ENCODE assay signal across 1 cellular context in the genomic region with DNA sequence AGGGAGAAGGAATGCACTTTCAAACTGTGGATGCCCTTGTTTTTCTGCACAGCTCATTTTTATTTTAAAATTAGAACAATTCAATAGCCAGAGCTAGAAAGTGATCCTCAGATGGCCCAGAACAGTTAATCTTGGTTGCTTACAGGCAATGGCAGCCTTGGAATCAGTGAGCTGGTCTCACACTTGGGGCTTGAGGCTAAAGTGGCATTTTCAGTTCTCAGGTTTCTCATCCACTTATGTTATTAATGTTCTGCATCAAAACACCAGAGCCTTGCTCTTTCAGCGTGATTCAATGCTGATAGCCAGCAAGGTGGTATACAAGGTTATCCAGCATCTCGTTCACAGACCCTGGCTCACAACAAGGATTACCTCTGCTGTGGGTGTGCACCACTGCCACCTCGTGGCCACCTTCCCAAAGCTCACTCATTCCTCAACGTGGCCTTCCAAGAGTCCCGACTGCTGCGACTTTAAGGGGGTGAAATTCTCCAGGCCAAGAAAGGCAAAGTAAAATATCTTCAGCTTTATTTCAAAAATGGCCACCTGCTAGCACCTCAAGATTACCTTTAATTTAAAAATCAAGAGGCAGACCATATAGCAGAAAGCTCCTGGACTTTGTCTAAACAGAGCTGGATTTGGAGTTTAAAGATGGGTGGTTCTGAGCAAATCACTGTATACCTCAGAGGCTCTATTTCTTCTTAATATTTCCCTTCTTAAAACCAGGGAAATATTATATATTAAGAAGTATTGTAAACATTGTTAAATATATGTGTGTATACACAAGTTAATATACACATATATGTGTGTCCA.
TF ChIP-seq lines count a peak whose summit lies in the region.

No MANE protein-coding gene starts in this region.

TF ChIP-seq in HCT116, 20 proteins besides CTCF, POLR2A, EP300 and RAD21 (continued from another document):
- no peak for TF ChIP-seq ZBTB33 (IDR thresholded peaks at IDR 0.05; ENCODE audit: extremely low read depth, insufficient replicate concordance, low read length)
- no peak for TF ChIP-seq MAX (IDR thresholded peaks at IDR 0.05)
- TF ChIP-seq ZFX (IDR thresholded peaks at IDR 0.05), result no peak
- TF ChIP-seq, protein P1, sequence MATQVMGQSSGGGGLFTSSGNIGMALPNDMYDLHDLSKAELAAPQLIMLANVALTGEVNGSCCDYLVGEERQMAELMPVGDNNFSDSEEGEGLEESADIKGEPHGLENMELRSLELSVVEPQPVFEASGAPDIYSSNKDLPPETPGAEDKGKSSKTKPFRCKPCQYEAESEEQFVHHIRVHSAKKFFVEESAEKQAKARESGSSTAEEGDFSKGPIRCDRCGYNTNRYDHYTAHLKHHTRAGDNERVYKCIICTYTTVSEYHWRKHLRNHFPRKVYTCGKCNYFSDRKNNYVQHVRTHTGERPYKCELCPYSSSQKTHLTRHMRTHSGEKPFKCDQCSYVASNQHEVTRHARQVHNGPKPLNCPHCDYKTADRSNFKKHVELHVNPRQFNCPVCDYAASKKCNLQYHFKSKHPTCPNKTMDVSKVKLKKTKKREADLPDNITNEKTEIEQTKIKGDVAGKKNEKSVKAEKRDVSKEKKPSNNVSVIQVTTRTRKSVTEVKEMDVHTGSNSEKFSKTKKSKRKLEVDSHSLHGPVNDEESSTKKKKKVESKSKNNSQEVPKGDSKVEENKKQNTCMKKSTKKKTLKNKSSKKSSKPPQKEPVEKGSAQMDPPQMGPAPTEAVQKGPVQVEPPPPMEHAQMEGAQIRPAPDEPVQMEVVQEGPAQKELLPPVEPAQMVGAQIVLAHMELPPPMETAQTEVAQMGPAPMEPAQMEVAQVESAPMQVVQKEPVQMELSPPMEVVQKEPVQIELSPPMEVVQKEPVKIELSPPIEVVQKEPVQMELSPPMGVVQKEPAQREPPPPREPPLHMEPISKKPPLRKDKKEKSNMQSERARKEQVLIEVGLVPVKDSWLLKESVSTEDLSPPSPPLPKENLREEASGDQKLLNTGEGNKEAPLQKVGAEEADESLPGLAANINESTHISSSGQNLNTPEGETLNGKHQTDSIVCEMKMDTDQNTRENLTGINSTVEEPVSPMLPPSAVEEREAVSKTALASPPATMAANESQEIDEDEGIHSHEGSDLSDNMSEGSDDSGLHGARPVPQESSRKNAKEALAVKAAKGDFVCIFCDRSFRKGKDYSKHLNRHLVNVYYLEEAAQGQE (IDR thresholded peaks at IDR 0.05; ENCODE audit: low read depth), result no peak
- no peak for TF ChIP-seq EGR1 (IDR thresholded peaks at IDR 0.05; ENCODE audit: low read depth)
- TF ChIP-seq CBX3 (IDR thresholded peaks at IDR 0.05; ENCODE audit: low read depth), result no peak
- no peak for TF ChIP-seq POLR2AphosphoS5 (IDR thresholded peaks at IDR 0.05; ENCODE audit: low read depth, low read length)
- TF ChIP-seq EZH2phosphoT487 (IDR thresholded peaks at IDR 0.05; ENCODE audit: borderline replicate concordance), result no peak
- TF ChIP-seq TCF7L2 (IDR thresholded peaks at IDR 0.05; ENCODE audit: borderline replicate concordance, extremely low read depth, insufficient read depth, insufficient read length), result no peak
- no peak for TF ChIP-seq CEBPB (IDR thresholded peaks at IDR 0.05; ENCODE audit: low read depth)
- TF ChIP-seq ATF3 (IDR thresholded peaks at IDR 0.05), result no peak
- no peak for TF ChIP-seq ZNF274 (IDR thresholded peaks at IDR 0.05; ENCODE audit: low read depth, low read length)
